ENCODE assay signal across 24 cellular contexts in genomic region chr4:5574386-5574785, GRCh38.
"Had no signal": no experiment of that assay in that cellular context is flagged by ENCODE, and none has a peak within 500 bp of the region (broad histone marks: within the 10 kb centered on the region; RNA-seq: fewer than 3 reads in every experiment).

No MANE protein-coding gene starts in this region.

- H3K4me3 ChIP-seq: colonic mucosa, coronary artery, dorsolateral prefrontal cortex, esophagus muscularis mucosa, esophagus squamous epithelium, gastrocnemius medialis, gastroesophageal sphincter, heart left ventricle, heart right ventricle had no signal

- H3K27me3 ChIP-seq: colonic mucosa, dorsolateral prefrontal cortex, esophagus muscularis mucosa, esophagus squamous epithelium, foreskin keratinocyte, gastrocnemius medialis, gastroesophageal sphincter, heart left ventricle, heart right ventricle had no signal

- DNase-seq: colonic mucosa; cortex of kidney; dermis blood vessel endothelial cell; dorsolateral prefrontal cortex; effector CD4-positive, alpha-beta T cell; effector CD8-positive, alpha-beta T cell; effector memory CD4-positive, alpha-beta T cell; endodermal cell; erythroblast; esophagus squamous epithelium; foreskin fibroblast; foreskin keratinocyte; foreskin melanocyte; gastrocnemius medialis; glutamatergic neuron; head of caudate nucleus; heart left ventricle; heart right ventricle had no signal

- H3K4me1 ChIP-seq: colonic mucosa, esophagus muscularis mucosa, foreskin keratinocyte, gastrocnemius medialis, gastroesophageal sphincter, heart left ventricle, heart right ventricle had no signal

- H3K36me3 ChIP-seq: colonic mucosa, gastrocnemius medialis had no signal

- H3K9me3 ChIP-seq: colonic mucosa, esophagus muscularis mucosa, esophagus squamous epithelium, gastrocnemius medialis, gastroesophageal sphincter, heart left ventricle, heart right ventricle had no signal

- H3K27ac ChIP-seq: colonic mucosa, coronary artery, dorsolateral prefrontal cortex, epithelial cell of prostate, esophagus muscularis mucosa, esophagus squamous epithelium, foreskin keratinocyte, gastrocnemius medialis, gastroesophageal sphincter, heart left ventricle, heart right ventricle had no signal

- ATAC-seq: effector memory CD8-positive, alpha-beta T cell; esophagus mucosa; foreskin keratinocyte; gastrocnemius medialis; gastroesophageal sphincter; heart left ventricle; heart right ventricle had no signal
